In the genomic region with DNA sequence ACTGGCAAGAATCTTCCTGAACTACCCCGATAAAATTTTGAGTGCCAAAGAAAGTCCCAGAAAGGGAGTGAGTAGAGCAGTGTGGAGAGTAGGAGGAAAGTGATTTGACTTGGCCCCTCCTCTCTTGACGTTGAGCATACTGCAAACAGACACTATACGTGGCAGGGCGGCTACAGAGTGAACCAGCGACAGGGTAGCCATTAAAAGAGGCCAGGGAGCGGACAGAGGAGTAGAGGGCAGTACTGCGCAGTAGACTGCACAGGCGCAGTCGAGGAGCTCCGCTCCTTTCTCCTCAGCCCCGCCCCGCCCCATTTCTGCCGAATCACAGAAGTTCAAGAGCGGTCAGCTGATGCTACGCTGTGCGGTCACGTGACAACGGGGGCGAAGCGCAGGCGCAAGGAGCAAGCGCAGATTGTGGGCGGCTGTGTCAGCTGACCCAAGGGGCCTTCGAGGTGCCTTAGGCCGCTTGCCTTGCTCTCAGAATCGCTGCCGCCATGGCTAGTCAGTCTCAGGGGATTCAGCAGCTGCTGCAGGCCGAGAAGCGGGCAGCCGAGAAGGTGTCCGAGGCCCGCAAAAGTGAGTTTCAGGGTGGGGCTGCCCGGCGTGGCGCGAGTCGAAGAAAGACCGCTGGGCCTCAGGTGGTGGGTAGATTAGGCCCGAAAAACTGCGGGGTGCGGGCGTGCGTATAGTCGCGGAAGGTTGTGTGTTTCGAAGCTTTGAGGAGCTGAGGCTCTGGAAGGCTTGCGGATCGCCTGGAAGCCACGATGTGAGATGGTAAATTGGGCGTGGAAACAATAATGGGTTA, we compare ENCODE assay signal across 1 cellular context.
TF ChIP-seq lines count a peak whose summit lies in the region.

A gene with protein sequence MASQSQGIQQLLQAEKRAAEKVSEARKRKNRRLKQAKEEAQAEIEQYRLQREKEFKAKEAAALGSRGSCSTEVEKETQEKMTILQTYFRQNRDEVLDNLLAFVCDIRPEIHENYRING (plus strand): TSS at position 425 of the 805 bp plus-strand sequence. CDS start 70 bp downstream, at position 495.

TF ChIP-seq in HepG2, 621 proteins besides CTCF, POLR2A, EP300 and RAD21 (continued from another document and continues in another):
- TF ChIP-seq, protein P1, sequence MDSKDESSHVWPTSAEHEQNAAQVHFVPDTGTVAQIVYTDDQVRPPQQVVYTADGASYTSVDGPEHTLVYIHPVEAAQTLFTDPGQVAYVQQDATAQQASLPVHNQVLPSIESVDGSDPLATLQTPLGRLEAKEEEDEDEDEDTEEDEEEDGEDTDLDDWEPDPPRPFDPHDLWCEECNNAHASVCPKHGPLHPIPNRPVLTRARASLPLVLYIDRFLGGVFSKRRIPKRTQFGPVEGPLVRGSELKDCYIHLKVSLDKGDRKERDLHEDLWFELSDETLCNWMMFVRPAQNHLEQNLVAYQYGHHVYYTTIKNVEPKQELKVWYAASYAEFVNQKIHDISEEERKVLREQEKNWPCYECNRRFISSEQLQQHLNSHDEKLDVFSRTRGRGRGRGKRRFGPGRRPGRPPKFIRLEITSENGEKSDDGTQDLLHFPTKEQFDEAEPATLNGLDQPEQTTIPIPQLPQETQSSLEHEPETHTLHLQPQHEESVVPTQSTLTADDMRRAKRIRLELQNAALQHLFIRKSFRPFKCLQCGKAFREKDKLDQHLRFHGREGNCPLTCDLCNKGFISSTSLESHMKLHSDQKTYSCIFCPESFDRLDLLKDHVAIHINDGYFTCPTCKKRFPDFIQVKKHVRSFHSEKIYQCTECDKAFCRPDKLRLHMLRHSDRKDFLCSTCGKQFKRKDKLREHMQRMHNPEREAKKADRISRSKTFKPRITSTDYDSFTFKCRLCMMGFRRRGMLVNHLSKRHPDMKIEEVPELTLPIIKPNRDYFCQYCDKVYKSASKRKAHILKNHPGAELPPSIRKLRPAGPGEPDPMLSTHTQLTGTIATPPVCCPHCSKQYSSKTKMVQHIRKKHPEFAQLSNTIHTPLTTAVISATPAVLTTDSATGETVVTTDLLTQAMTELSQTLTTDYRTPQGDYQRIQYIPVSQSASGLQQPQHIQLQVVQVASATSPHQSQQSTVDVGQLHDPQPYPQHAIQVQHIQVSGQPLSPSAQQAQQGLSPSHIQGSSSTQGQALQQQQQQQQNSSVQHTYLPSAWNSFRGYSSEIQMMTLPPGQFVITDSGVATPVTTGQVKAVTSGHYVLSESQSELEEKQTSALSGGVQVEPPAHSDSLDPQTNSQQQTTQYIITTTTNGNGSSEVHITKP (CRISPR knock-in tag; IDR thresholded peaks at IDR 0.05; ENCODE audit: low read depth) = 0 out of 2 replicates have a peak, but pooled peaks have one; percentile 38
- TF ChIP-seq MYC (CRISPR knock-in tag; IDR thresholded peaks at IDR 0.05; ENCODE audit: borderline replicate concordance) (peak; percentile 80; the same call in 1 of the 2 replicates), GTF2F1 (IDR thresholded peaks at IDR 0.05; ENCODE audit: low read length) (peak; percentile 62; the same call in 1 of the 2 replicates), ZNF143 (CRISPR knock-in tag; IDR thresholded peaks at IDR 0.05) (no peak; the same call in 1 of the 2 replicates), ZFP1 (CRISPR knock-in tag; IDR thresholded peaks at IDR 0.05) (no peak; the same call in 1 of the 2 replicates), PHF5A (CRISPR knock-in tag; IDR thresholded peaks at IDR 0.05; ENCODE audit: low read depth, unreplicated experiment) (no peak), KAT8 (CRISPR knock-in tag; IDR thresholded peaks at IDR 0.05) (peak; percentile 97), THYN1 (CRISPR knock-in tag; IDR thresholded peaks at IDR 0.05; ENCODE audit: borderline replicate concordance, low read depth) (no peak), ZNF160 (CRISPR knock-in tag; IDR thresholded peaks at IDR 0.05) (peak; percentile 45; the same call in 1 of the 2 replicates), NCOA1 (CRISPR knock-in tag; IDR thresholded peaks at IDR 0.05) (peak; percentile 96; the same call in 1 of the 2 replicates), ZNF713 (CRISPR knock-in tag; IDR thresholded peaks at IDR 0.05) (0 out of 2 replicates have a peak, but pooled peaks have one; percentile 2), ZKSCAN1 (IDR thresholded peaks at IDR 0.05; ENCODE audit: low read length) (no peak), PCBP2 (optimal IDR thresholded peaks at IDR 0.05; ENCODE audit: low read depth, low read length, poor library complexity, severe bottlenecking) (no peak), ELF4 (CRISPR knock-in tag; IDR thresholded peaks at IDR 0.05; ENCODE audit: borderline replicate concordance) (peak; percentile 51; the same call in 1 of the 2 replicates), KDM1A (CRISPR knock-in tag; IDR thresholded peaks at IDR 0.05) (no peak), NR1H2 (CRISPR knock-in tag; IDR thresholded peaks at IDR 0.05; ENCODE audit: borderline replicate concordance, low read depth) (no peak; the same call in 1 of the 2 replicates), FOSL1 (CRISPR knock-in tag; IDR thresholded peaks at IDR 0.05; ENCODE audit: borderline replicate concordance) (no peak), NCOR1 (IDR thresholded peaks at IDR 0.05; ENCODE audit: borderline replicate concordance, low read length) (peak; percentile 78; the same call in 1 of the 2 replicates), ZNF350 (CRISPR knock-in tag; IDR thresholded peaks at IDR 0.05; ENCODE audit: borderline replicate concordance, low read depth) (peak; percentile 77; the same call in 1 of the 2 replicates), CBFB (CRISPR knock-in tag; IDR thresholded peaks at IDR 0.05) (peak; percentile 88; the same call in 1 of the 2 replicates), KDM6A (CRISPR knock-in tag; IDR thresholded peaks at IDR 0.05; ENCODE audit: low read depth) (no peak), ZNF12 (CRISPR knock-in tag; IDR thresholded peaks at IDR 0.05) (peak; percentile 13; the same call in 1 of the 2 replicates), ZFP90 (CRISPR knock-in tag; IDR thresholded peaks at IDR 0.05; ENCODE audit: borderline replicate concordance) (peak; percentile 93)
- TF ChIP-seq, protein P2, sequence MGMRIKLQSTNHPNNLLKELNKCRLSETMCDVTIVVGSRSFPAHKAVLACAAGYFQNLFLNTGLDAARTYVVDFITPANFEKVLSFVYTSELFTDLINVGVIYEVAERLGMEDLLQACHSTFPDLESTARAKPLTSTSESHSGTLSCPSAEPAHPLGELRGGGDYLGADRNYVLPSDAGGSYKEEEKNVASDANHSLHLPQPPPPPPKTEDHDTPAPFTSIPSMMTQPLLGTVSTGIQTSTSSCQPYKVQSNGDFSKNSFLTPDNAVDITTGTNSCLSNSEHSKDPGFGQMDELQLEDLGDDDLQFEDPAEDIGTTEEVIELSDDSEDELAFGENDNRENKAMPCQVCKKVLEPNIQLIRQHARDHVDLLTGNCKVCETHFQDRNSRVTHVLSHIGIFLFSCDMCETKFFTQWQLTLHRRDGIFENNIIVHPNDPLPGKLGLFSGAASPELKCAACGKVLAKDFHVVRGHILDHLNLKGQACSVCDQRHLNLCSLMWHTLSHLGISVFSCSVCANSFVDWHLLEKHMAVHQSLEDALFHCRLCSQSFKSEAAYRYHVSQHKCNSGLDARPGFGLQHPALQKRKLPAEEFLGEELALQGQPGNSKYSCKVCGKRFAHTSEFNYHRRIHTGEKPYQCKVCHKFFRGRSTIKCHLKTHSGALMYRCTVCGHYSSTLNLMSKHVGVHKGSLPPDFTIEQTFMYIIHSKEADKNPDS (CRISPR knock-in tag; IDR thresholded peaks at IDR 0.05) = peak; percentile 90; the same call in 1 of the 2 replicates
- TF ChIP-seq, protein P3, sequence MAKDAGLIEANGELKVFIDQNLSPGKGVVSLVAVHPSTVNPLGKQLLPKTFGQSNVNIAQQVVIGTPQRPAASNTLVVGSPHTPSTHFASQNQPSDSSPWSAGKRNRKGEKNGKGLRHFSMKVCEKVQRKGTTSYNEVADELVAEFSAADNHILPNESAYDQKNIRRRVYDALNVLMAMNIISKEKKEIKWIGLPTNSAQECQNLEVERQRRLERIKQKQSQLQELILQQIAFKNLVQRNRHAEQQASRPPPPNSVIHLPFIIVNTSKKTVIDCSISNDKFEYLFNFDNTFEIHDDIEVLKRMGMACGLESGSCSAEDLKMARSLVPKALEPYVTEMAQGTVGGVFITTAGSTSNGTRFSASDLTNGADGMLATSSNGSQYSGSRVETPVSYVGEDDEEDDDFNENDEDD (CRISPR knock-in tag; IDR thresholded peaks at IDR 0.05; ENCODE audit: borderline replicate concordance) = peak; percentile 52; the same call in 1 of the 2 replicates
- TF ChIP-seq, protein P4, sequence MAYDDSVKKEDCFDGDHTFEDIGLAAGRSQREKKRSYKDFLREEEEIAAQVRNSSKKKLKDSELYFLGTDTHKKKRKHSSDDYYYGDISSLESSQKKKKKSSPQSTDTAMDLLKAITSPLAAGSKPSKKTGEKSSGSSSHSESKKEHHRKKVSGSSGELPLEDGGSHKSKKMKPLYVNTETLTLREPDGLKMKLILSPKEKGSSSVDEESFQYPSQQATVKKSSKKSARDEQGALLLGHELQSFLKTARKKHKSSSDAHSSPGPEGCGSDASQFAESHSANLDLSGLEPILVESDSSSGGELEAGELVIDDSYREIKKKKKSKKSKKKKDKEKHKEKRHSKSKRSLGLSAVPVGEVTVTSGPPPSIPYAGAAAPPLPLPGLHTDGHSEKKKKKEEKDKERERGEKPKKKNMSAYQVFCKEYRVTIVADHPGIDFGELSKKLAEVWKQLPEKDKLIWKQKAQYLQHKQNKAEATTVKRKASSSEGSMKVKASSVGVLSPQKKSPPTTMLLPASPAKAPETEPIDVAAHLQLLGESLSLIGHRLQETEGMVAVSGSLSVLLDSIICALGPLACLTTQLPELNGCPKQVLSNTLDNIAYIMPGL (CRISPR knock-in tag; IDR thresholded peaks at IDR 0.05; ENCODE audit: borderline replicate concordance in 1 of 2, low read depth in 1 of 2) = peak; percentile 81 to 87; a peak in 3 of 4 replicates
- TF ChIP-seq, protein P5, sequence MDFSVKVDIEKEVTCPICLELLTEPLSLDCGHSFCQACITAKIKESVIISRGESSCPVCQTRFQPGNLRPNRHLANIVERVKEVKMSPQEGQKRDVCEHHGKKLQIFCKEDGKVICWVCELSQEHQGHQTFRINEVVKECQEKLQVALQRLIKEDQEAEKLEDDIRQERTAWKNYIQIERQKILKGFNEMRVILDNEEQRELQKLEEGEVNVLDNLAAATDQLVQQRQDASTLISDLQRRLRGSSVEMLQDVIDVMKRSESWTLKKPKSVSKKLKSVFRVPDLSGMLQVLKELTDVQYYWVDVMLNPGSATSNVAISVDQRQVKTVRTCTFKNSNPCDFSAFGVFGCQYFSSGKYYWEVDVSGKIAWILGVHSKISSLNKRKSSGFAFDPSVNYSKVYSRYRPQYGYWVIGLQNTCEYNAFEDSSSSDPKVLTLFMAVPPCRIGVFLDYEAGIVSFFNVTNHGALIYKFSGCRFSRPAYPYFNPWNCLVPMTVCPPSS (IDR thresholded peaks at IDR 0.05) = no peak
- TF ChIP-seq, protein P6, sequence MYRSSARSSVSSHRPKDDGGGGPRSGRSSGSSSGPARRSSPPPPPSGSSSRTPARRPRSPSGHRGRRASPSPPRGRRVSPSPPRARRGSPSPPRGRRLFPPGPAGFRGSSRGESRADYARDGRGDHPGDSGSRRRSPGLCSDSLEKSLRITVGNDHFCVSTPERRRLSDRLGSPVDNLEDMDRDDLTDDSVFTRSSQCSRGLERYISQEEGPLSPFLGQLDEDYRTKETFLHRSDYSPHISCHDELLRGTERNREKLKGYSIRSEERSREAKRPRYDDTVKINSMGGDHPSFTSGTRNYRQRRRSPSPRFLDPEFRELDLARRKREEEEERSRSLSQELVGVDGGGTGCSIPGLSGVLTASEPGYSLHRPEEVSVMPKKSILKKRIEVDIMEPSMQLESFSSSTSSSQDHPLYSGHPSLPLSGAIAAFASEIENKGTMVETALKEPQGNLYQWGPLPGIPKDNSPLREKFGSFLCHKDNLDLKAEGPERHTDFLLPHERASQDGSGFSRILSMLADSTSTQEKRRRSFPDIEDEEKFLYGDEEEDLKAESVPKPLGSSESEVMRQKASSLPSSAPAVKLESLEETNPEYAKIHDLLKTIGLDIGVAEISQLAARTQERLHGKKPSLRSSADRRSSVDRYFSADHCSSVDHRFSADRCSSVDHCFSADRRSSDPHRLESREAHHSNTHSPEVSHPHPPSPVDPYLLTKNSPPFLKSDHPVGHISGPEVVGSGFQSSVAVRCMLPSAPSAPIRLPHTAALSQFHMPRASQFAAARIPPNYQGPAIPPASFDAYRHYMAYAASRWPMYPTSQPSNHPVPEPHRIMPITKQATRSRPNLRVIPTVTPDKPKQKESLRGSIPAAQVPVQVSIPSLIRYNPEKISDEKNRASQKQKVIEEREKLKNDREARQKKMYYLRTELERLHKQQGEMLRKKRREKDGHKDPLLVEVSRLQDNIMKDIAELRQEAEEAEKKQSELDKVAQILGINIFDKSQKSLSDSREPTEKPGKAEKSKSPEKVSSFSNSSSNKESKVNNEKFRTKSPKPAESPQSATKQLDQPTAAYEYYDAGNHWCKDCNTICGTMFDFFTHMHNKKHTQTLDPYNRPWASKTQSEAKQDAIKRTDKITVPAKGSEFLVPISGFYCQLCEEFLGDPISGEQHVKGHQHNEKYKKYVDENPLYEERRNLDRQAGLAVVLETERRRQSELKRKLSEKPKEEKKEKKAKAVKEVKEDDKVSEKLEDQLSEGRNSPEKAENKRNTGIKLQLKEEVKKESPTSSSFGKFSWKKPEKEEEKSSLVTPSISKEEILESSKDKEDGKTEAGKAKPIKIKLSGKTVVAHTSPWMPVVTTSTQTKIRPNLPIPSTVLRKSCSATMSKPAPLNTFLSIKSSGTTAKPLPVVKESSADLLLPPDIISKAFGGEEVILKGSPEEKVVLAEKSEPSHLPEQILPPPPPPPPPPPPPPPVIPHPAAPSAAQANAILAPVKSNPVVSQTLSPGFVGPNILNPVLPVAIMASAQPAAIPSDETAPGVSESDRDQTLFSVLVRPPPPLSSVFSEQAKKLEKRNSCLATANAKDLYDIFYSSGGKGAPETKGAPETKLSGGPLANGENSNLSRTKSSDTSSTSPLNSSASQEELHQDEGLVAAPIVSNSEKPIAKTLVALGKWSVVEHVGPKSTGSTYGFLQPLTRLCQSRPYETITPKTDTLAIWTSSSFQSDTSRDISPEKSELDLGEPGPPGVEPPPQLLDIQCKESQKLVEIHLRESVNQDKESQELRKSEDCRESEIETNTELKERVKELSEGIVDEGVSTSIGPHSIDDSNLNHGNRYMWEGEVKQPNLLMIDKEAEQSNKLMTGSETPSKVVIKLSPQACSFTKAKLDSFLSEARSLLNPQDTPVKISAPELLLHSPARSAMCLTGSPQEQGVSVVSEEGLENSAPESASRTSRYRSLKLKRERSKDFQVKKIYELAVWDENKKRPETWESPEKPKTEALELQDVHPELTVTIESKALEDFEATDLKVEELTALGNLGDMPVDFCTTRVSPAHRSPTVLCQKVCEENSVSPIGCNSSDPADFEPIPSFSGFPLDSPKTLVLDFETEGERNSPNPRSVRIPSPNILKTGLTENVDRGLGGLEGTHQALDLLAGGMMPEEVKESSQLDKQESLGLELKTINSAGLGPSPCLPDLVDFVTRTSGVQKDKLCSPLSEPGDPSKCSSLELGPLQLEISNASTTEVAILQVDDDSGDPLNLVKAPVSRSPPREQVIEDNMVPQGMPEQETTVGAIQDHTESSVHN (CRISPR knock-in tag; IDR thresholded peaks at IDR 0.05) = no peak
- TF ChIP-seq, protein P7, sequence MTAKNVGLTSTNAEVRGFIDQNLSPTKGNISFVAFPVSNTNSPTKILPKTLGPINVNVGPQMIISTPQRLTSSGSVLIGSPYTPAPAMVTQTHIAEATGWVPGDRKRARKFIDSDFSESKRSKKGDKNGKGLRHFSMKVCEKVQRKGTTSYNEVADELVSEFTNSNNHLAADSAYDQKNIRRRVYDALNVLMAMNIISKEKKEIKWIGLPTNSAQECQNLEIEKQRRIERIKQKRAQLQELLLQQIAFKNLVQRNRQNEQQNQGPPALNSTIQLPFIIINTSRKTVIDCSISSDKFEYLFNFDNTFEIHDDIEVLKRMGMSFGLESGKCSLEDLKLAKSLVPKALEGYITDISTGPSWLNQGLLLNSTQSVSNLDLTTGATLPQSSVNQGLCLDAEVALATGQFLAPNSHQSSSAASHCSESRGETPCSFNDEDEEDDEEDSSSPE (CRISPR knock-in tag; IDR thresholded peaks at IDR 0.05) = peak; percentile 49; the same call in 1 of the 2 replicates
